In genomic region chr14:61221906-61222305, GRCh38 we compare ENCODE assay signal across 26 cellular contexts. TPM values are rescaled to one million over a fixed set of nuclear protein-coding genes. Genes with fewer than 3 reads are reported as not detected.
DNase-seq lines count a peak whose midpoint lies in the region; TF ChIP-seq lines count a peak whose summit lies in the region.
"Had no signal": no experiment of that assay in that cellular context is flagged by ENCODE, and none has a peak within 500 bp of the region (broad histone marks: within the 10 kb centered on the region; RNA-seq: fewer than 3 reads in every experiment).

No MANE protein-coding gene starts in this region.

- no peaks in the 10 kb centered on the region for H3K36me3 Mint-ChIP-seq in type B pancreatic cell
- H3K36me3 Mint-ChIP-seq: activated naive CD4-positive, alpha-beta T cell treated with anti-CD3 and anti-CD28 coated beads, Interleukin-2, amount 10 ng/mL, durations not matched to agents 7 days and 5 days; CD4-positive, alpha-beta memory T cell; memory B cell; stimulated activated effector memory CD8-positive, alpha-beta T cell treated with anti-CD3 and anti-CD28 coated beads, Interleukin-12 subunit alpha, Interleukin-12 subunit beta, amount 100 ng/mL, for 72 hours had no signal

- DNase-seq in NCI-H146 treated with DMSO at 0.1 percent for 48 hours (lab: John Stamatoyannopoulos, UW; ENCODE audit: unreplicated experiment) (peak; percentile 1), NCI-H146 (lab: John Stamatoyannopoulos, UW) (no peak), NCI-H526 (lab: John Stamatoyannopoulos, UW) (peak; percentile 45 to 69), left kidney (ENCODE audit: low read depth, low spot score) (peak; percentile 68), type B pancreatic cell (ENCODE audit: extremely low spot score, unreplicated experiment) (no peak), COLO668 (lab: John Stamatoyannopoulos, UW; ENCODE audit: unreplicated experiment) (no peak), NCI-H524 treated with DMSO at 0.1 percent for 48 hours (lab: John Stamatoyannopoulos, UW) (no peak), NCI-H2081 treated with DMSO at 0.1 percent for 48 hours (lab: John Stamatoyannopoulos, UW) (no peak)
- DNase-seq: 8988T; activated CD4-positive, alpha-beta T cell treated with anti-CD3 and anti-CD28 coated beads, Interleukin-2, amount 10 ng/mL, durations not matched to agents 24 days and 14 days; activated naive CD4-positive, alpha-beta T cell treated with anti-CD3 and anti-CD28 coated beads, Interleukin-2, amount 10 ng/mL, durations not matched to agents 7 days and 5 days; CD4-positive, alpha-beta memory T cell; DND-41; endodermal cell; esophagus squamous epithelium; gastrocnemius medialis; left colon; NCI-H187; nucleus accumbens; SK-N-SH; spleen; stimulated activated CD4-positive, alpha-beta T cell treated with anti-CD3 and anti-CD28 coated beads, Interleukin-2, amount 100 ng/mL, for 48 hours had no signal

- H3K4me1 Mint-ChIP-seq in type B pancreatic cell (ENCODE audit: unreplicated experiment) = peaks cover 66% of the 10 kb centered on the region
- H3K4me1 Mint-ChIP-seq: activated CD4-positive, alpha-beta T cell treated with anti-CD3 and anti-CD28 coated beads, Interleukin-2, amount 10 ng/mL, durations not matched to agents 24 days and 14 days; activated naive CD4-positive, alpha-beta T cell treated with anti-CD3 and anti-CD28 coated beads, Interleukin-2, amount 10 ng/mL, durations not matched to agents 7 days and 5 days; CD4-positive, alpha-beta memory T cell; stimulated activated effector memory CD8-positive, alpha-beta T cell treated with anti-CD3 and anti-CD28 coated beads, Interleukin-12 subunit alpha, Interleukin-12 subunit beta, amount 100 ng/mL, for 72 hours had no signal

- H3K27me3 Mint-ChIP-seq in type B pancreatic cell = no peaks in the 10 kb centered on the region

- TF ChIP-seq CTCF in type B pancreatic cell (conservative IDR thresholded peaks at IDR 0.05) = no peak

- peak overlapping the region; percentile 1 for H3K4me3 Mint-ChIP-seq in type B pancreatic cell
- H3K4me3 Mint-ChIP-seq: activated CD4-positive, alpha-beta T cell treated with anti-CD3 and anti-CD28 coated beads, Interleukin-2, amount 10 ng/mL, durations not matched to agents 24 days and 14 days; activated naive CD4-positive, alpha-beta T cell treated with anti-CD3 and anti-CD28 coated beads, Interleukin-2, amount 10 ng/mL, durations not matched to agents 7 days and 5 days; CD4-positive, alpha-beta memory T cell; endodermal cell; memory B cell; stimulated activated effector memory CD8-positive, alpha-beta T cell treated with anti-CD3 and anti-CD28 coated beads, Interleukin-12 subunit alpha, Interleukin-12 subunit beta, amount 100 ng/mL, for 72 hours had no signal

- H3K27ac Mint-ChIP-seq in type B pancreatic cell = no peak overlapping the region
- H3K27ac Mint-ChIP-seq: activated CD4-positive, alpha-beta T cell treated with anti-CD3 and anti-CD28 coated beads, Interleukin-2, amount 10 ng/mL, durations not matched to agents 24 days and 14 days; activated naive CD4-positive, alpha-beta T cell treated with anti-CD3 and anti-CD28 coated beads, Interleukin-2, amount 10 ng/mL, durations not matched to agents 7 days and 5 days; CD4-positive, alpha-beta memory T cell; endodermal cell; memory B cell; stimulated activated effector memory CD8-positive, alpha-beta T cell treated with anti-CD3 and anti-CD28 coated beads, Interleukin-12 subunit alpha, Interleukin-12 subunit beta, amount 100 ng/mL, for 72 hours had no signal

- H3K9me3 Mint-ChIP-seq in type B pancreatic cell = peaks cover 3% of the 10 kb centered on the region
- H3K9me3 Mint-ChIP-seq: activated CD4-positive, alpha-beta T cell treated with anti-CD3 and anti-CD28 coated beads, Interleukin-2, amount 10 ng/mL, durations not matched to agents 24 days and 14 days; activated naive CD4-positive, alpha-beta T cell treated with anti-CD3 and anti-CD28 coated beads, Interleukin-2, amount 10 ng/mL, durations not matched to agents 7 days and 5 days; endodermal cell; memory B cell; stimulated activated effector memory CD8-positive, alpha-beta T cell treated with anti-CD3 and anti-CD28 coated beads, Interleukin-12 subunit alpha, Interleukin-12 subunit beta, amount 100 ng/mL, for 72 hours had no signal

RNA-seq across cellular contexts. Expression of gene TMEM30B, which starts 59.2 kb away (rescaled TPM):
- 12.2 and 25.3 TPM in 2 replicates for total RNA-seq in type B pancreatic cell (ENCODE audit: low replicate concordance)
- total RNA-seq: H4, NCI-H460 had no signal

Comparison
In these comparisons a context has a peak if more than half of its experiments do, and no peak if none do; other contexts are left out.
1. DNase-seq: peak in NCI-H146 treated with DMSO at 0.1 percent for 48 hours (single experiment), NCI-H526 (2 of 2) and left kidney (single experiment); none in NCI-H146 (single experiment), type B pancreatic cell (single experiment), COLO668 (single experiment), NCI-H524 treated with DMSO at 0.1 percent for 48 hours (single experiment) and NCI-H2081 treated with DMSO at 0.1 percent for 48 hours (single experiment).